ENCODE assay signal across 8 cellular contexts in genomic region chr9:96874947-96875459, GRCh38. TPM values are rescaled to one million over a fixed set of nuclear protein-coding genes. Genes with fewer than 3 reads are reported as not detected.
A peak's percentile ranks its signal among the peaks of the same experiment; 100 is the strongest.
DNase-seq lines count a peak whose midpoint lies in the region; ATAC-seq and TF ChIP-seq lines count a peak whose summit lies in the region.

No MANE protein-coding gene starts in this region.

- ATAC-seq in HG02870 (IDR thresholded peaks at IDR 0.05; ENCODE audit: unreplicated experiment) = peak; percentile 79
- peak; percentile 49 for ATAC-seq in activated naive CD8-positive, alpha-beta T cell treated with anti-CD3 and anti-CD28 coated beads, Interleukin-2, amount 10 ng/mL, durations not matched to agents 7 days and 5 days (ENCODE audit: low read depth)

- no peaks in the 10 kb centered on the region for H3K9me3 Mint-ChIP-seq in activated naive CD8-positive, alpha-beta T cell treated with anti-CD3 and anti-CD28 coated beads, Interleukin-2, amount 10 ng/mL, durations not matched to agents 7 days and 5 days

- H3K4me3 ChIP-seq in iPS-18a (ENCODE audit: low read length) (peak overlapping the region; percentile 62), spleen (peak overlapping the region; percentile 27 to 66 (median 38))

- no peak for TF ChIP-seq CTCF in spleen (IDR thresholded peaks at IDR 0.05 in 8 of 11, conservative IDR thresholded peaks at IDR 0.05 in 3 of 11)

- H3K36me3 ChIP-seq in iPS-18a (ENCODE audit: control insufficient read depth, low read depth, low read length) (no peaks in the 10 kb centered on the region), spleen (no peaks in the 10 kb centered on the region)

- no peak overlapping the region for H3K27ac ChIP-seq in iPS-18a (ENCODE audit: low read length)
- H3K27ac ChIP-seq in spleen = peak overlapping the region in 4 of 8 donors; percentile 42 to 74 (median 54)

- intact Hi-C loops in spleen (cut with DNase I; ENCODE audit: low total_unique reads) = no loop called here

- DNase-seq in stimulated activated CD4-positive, alpha-beta T cell treated with anti-CD3 and anti-CD28 coated beads, Interleukin-15, amount 100 ng/mL, for 24 hours = peak; percentile 32
- no peak for DNase-seq in stimulated activated CD4-positive, alpha-beta T cell treated with anti-CD3 and anti-CD28 coated beads, Interleukin-2, amount 100 ng/mL, for 24 hours
- DNase-seq in NCI-H510A (lab: John Stamatoyannopoulos, UW) (peak; percentile 61), spleen (no peak), GF-D8 (lab: John Stamatoyannopoulos, UW) (no peak)
- no peak for DNase-seq in activated naive CD8-positive, alpha-beta T cell treated with anti-CD3 and anti-CD28 coated beads, Interleukin-2, amount 10 ng/mL, durations not matched to agents 7 days and 5 days

- H3K36me3 Mint-ChIP-seq in activated naive CD8-positive, alpha-beta T cell treated with anti-CD3 and anti-CD28 coated beads, Interleukin-2, amount 10 ng/mL, durations not matched to agents 7 days and 5 days = peaks cover 6% of the 10 kb centered on the region

- H3K27me3 Mint-ChIP-seq in activated naive CD8-positive, alpha-beta T cell treated with anti-CD3 and anti-CD28 coated beads, Interleukin-2, amount 10 ng/mL, durations not matched to agents 7 days and 5 days = peaks cover 40% of the 10 kb centered on the region

- no peak overlapping the region for H3K9ac ChIP-seq in iPS-18a (ENCODE audit: low read length)

- H3K9me3 ChIP-seq in iPS-18a (ENCODE audit: control insufficient read depth, low read depth, low read length) (no peaks in the 10 kb centered on the region), spleen (peaks cover 0 to 6% (median 0%) of the 10 kb centered on the region in 8 donors)

- peaks cover 24% of the 10 kb centered on the region for H3K4me1 Mint-ChIP-seq in activated naive CD8-positive, alpha-beta T cell treated with anti-CD3 and anti-CD28 coated beads, Interleukin-2, amount 10 ng/mL, durations not matched to agents 7 days and 5 days

- H3K4me3 Mint-ChIP-seq in activated naive CD8-positive, alpha-beta T cell treated with anti-CD3 and anti-CD28 coated beads, Interleukin-2, amount 10 ng/mL, durations not matched to agents 7 days and 5 days = peak overlapping the region; percentile 85

- peak overlapping the region; percentile 70 for H3K27ac Mint-ChIP-seq in activated naive CD8-positive, alpha-beta T cell treated with anti-CD3 and anti-CD28 coated beads, Interleukin-2, amount 10 ng/mL, durations not matched to agents 7 days and 5 days

- WGBS in spleen, 5 donors = 24 to 35% (median 27%) methylated on average over 13 of the region's 13 CpGs

- POLR2A ChIA-PET in activated naive CD8-positive, alpha-beta T cell treated with anti-CD3 and anti-CD28 coated beads, Interleukin-2, amount 10 ng/mL, durations not matched to agents 7 days and 5 days (lab: Charles Lee) = interaction anchor here (0.7 to 1.2 kb wide), 2 partner anchors 10 to 138 kb away, joined by 3 read pairs; no protein-coding TSS in a partner anchor

- no peak for TF ChIP-seq POLR2A in spleen (IDR thresholded peaks at IDR 0.05)

- H3K4me1 ChIP-seq in iPS-18a (ENCODE audit: control insufficient read depth, low read depth, low read length) (no peaks in the 10 kb centered on the region), spleen (peaks cover 9 to 33% (median 17%) of the 10 kb centered on the region in 6 donors)

- H3K27me3 ChIP-seq in iPS-18a (ENCODE audit: control insufficient read depth, insufficient read depth, low read length) = peaks cover 18% of the 10 kb centered on the region
- peaks cover 6 to 55% (median 37%) of the 10 kb centered on the region in 7 donors for H3K27me3 ChIP-seq in spleen (replicated peaks in 1 of 7)

RNA-seq across cellular contexts. Expression of gene ZNF782, which starts 20.7 kb away (rescaled TPM):
- 1 to 10 TPM; 5.4 to 6.2 TPM for total RNA-seq in activated naive CD8-positive, alpha-beta T cell treated with anti-CD3 and anti-CD28 coated beads, Interleukin-2, amount 10 ng/mL, durations not matched to agents 7 days and 5 days
- total RNA-seq in spleen = 10 to 100 TPM in 2 of 7 donors, 1 to 10 TPM in 5; 6.2 to 18.0 (median 8.2) TPM
- 1 to 10 TPM; 1.7 to 1.9 (median 1.7) TPM for polyA plus RNA-seq in spleen

RNA-seq across cellular contexts. Expression of gene NUTM2G, which starts 53.6 kb away (rescaled TPM):
- total RNA-seq in activated naive CD8-positive, alpha-beta T cell treated with anti-CD3 and anti-CD28 coated beads, Interleukin-2, amount 10 ng/mL, durations not matched to agents 7 days and 5 days = not detected
- total RNA-seq in spleen = not detected
- polyA plus RNA-seq in spleen = not detected

Comparison
In these comparisons a context has a peak if more than half of its experiments do, and no peak if none do; other contexts are left out.
1. DNase-seq: peak in stimulated activated CD4-positive, alpha-beta T cell treated with anti-CD3 and anti-CD28 coated beads, Interleukin-15, amount 100 ng/mL, for 24 hours (single experiment) and NCI-H510A (single experiment); none in stimulated activated CD4-positive, alpha-beta T cell treated with anti-CD3 and anti-CD28 coated beads, Interleukin-2, amount 100 ng/mL, for 24 hours (0 of 2), activated naive CD8-positive, alpha-beta T cell treated with anti-CD3 and anti-CD28 coated beads, Interleukin-2, amount 10 ng/mL, durations not matched to agents 7 days and 5 days (single experiment), spleen (single experiment) and GF-D8 (single experiment).